In the genomic region with DNA sequence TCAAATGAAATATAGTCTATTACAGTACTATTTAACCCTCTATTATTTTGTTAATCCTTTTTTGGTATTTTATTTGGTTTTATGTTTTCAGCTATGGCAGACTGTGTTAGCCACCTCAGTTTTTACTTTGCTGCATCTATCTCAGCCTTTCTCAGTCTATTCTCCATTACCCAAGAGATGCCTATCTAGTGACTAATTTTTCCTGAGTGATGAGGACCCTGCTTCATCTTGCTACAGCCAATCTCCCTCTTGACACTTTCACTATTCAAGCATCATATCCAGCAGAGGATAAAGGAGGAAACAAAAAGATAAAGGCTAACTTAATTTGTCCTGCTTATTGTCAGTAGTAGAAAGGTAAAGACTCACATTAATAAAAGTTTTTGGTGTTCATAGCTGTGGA, we compare ENCODE assay signal across 1 cellular context.
TF ChIP-seq lines count a peak whose summit lies in the region.

No MANE protein-coding gene starts in this region.

TF ChIP-seq in SK-N-SH treated with all-trans-retinoic acid at 6 μM for 48 hours, 23 proteins besides CTCF, POLR2A, EP300 and RAD21 (continued from another document):
- TF ChIP-seq, protein P1, sequence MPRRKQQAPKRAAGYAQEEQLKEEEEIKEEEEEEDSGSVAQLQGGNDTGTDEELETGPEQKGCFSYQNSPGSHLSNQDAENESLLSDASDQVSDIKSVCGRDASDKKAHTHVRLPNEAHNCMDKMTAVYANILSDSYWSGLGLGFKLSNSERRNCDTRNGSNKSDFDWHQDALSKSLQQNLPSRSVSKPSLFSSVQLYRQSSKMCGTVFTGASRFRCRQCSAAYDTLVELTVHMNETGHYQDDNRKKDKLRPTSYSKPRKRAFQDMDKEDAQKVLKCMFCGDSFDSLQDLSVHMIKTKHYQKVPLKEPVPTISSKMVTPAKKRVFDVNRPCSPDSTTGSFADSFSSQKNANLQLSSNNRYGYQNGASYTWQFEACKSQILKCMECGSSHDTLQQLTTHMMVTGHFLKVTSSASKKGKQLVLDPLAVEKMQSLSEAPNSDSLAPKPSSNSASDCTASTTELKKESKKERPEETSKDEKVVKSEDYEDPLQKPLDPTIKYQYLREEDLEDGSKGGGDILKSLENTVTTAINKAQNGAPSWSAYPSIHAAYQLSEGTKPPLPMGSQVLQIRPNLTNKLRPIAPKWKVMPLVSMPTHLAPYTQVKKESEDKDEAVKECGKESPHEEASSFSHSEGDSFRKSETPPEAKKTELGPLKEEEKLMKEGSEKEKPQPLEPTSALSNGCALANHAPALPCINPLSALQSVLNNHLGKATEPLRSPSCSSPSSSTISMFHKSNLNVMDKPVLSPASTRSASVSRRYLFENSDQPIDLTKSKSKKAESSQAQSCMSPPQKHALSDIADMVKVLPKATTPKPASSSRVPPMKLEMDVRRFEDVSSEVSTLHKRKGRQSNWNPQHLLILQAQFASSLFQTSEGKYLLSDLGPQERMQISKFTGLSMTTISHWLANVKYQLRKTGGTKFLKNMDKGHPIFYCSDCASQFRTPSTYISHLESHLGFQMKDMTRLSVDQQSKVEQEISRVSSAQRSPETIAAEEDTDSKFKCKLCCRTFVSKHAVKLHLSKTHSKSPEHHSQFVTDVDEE (CRISPR knock-in tag; IDR thresholded peaks at IDR 0.05), result no peak
- TF ChIP-seq, protein P2, sequence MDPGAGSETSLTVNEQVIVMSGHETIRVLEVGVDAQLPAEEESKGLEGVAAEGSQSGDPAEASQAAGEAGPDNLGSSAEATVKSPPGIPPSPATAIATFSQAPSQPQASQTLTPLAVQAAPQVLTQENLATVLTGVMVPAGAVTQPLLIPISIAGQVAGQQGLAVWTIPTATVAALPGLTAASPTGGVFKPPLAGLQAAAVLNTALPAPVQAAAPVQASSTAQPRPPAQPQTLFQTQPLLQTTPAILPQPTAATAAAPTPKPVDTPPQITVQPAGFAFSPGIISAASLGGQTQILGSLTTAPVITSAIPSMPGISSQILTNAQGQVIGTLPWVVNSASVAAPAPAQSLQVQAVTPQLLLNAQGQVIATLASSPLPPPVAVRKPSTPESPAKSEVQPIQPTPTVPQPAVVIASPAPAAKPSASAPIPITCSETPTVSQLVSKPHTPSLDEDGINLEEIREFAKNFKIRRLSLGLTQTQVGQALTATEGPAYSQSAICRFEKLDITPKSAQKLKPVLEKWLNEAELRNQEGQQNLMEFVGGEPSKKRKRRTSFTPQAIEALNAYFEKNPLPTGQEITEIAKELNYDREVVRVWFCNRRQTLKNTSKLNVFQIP (CRISPR knock-in tag; IDR thresholded peaks at IDR 0.05; ENCODE audit: borderline replicate concordance, low read depth), result no peak
